9 cellular contexts compared by ENCODE assay signal in the genomic region with DNA sequence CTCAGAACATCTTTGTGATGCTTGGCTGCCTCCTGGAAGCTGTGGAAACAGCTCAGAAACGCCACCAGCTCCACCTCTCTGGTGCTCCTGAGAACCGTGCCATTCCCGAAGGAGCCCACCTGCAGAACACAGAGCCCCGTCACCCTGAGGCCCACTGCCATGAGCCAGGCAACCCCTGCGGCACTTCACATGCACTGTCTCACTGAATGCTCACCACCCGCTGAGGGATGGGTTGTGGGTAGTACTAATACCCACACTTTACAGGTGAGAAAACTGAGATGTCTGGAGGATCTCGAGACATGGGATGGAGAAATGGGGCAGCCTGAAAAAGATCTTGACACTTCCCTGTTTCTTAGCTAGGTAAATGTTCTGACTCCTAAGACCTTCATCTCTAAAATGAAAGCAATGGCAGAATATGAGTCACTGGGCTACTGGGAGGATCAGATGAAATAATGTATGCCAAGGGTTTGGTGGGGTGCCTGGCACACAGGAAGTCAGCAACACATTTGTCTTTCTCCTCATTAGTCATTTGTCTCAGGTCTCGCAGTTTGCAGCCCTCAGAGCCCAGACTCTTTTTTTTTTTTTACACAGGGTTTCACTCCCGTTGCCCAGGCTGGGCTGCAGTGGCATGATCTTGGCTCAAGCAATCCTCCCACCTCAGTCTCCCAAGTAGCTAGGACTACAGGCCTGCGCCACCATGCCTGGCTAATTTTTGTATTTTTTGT. TPM values are rescaled to one million over a fixed set of nuclear protein-coding genes. Genes with fewer than 3 reads are reported as not detected.
DNase-seq lines count a peak whose midpoint lies in the region; ATAC-seq lines count a peak whose summit lies in the region.
"Had no signal": no experiment of that assay in that cellular context is flagged by ENCODE, and none has a peak within 500 bp of the region (broad histone marks: within the 10 kb centered on the region; RNA-seq: fewer than 3 reads in every experiment).

No MANE protein-coding gene starts in this region.

- intact Hi-C loops in posterior cingulate gyrus (cut with DNase I): no loop called here

- ATAC-seq in GM21576 (IDR thresholded peaks at IDR 0.05; ENCODE audit: unreplicated experiment): no peak
- ATAC-seq: body of pancreas had no signal

- DNase-seq in H4 (ENCODE audit: low spot score) (peak; percentile 89), T1000 (lab: John Stamatoyannopoulos, UW) (peak; percentile 36), posterior cingulate gyrus (no peak), NCI-H524 (lab: John Stamatoyannopoulos, UW) (no peak), NCI-H446 treated with DMSO at 0.1 percent for 48 hours (lab: John Stamatoyannopoulos, UW) (no peak)
- DNase-seq in central memory CD4-positive, alpha-beta T cell: peak; percentile 74
- DNase-seq in stimulated activated CD4-positive, alpha-beta T cell treated with anti-CD3 and anti-CD28 coated beads, Interleukin-2, amount 100 ng/mL, for 4 hours (ENCODE audit: low read depth): peak; percentile 62

RNA-seq across cellular contexts. Expression of gene OASL, which starts 5.3 kb away (rescaled TPM):
- 5.3 and 9.2 TPM in 2 replicates for total RNA-seq in H4 (2014; rRNA removed; shearing (Covaris generic))

RNA-seq across cellular contexts. Expression of gene C12orf43, which starts 17.5 kb away (rescaled TPM):
- 8.1 and 15.5 TPM in 2 replicates for total RNA-seq in H4 (2014; rRNA removed; shearing (Covaris generic))

RNA-seq across cellular contexts. Expression of gene HNF1A, which starts 55.4 kb away (rescaled TPM):
- not detected in 2 replicates for total RNA-seq in H4 (2014; rRNA removed; shearing (Covaris generic))

Comparison
In these comparisons a context has a peak if more than half of its experiments do, and no peak if none do; other contexts are left out.
1. DNase-seq: peak in H4 (single experiment), T1000 (single experiment), central memory CD4-positive, alpha-beta T cell (single experiment) and stimulated activated CD4-positive, alpha-beta T cell treated with anti-CD3 and anti-CD28 coated beads, Interleukin-2, amount 100 ng/mL, for 4 hours (single experiment); none in posterior cingulate gyrus (0 of 10), NCI-H524 (0 of 2) and NCI-H446 treated with DMSO at 0.1 percent for 48 hours (single experiment).